ENCODE assay signal across 8 cellular contexts in genomic region chr17:41835800-41836549, GRCh38. TPM values are rescaled to one million over a fixed set of nuclear protein-coding genes. Genes with fewer than 3 reads are reported as not detected.
DNase-seq lines count a peak whose midpoint lies in the region; ATAC-seq and TF ChIP-seq lines count a peak whose summit lies in the region.

Gene NT5C3B, minus strand, starts transcription at chr17:41836232. Its CDS starts 39 bp downstream, at chr17:41836193.

- no peaks in the 10 kb centered on the region for H3K9me3 ChIP-seq in Loucy (ENCODE audit: insufficient read depth, low read depth, low read length)

- ATAC-seq in GM19035 (IDR thresholded peaks at IDR 0.05; ENCODE audit: unreplicated experiment) = peak; percentile 72
- ATAC-seq in left colon = peak; percentile 95

- no peak within 1 kb of the TSS for H3K27ac ChIP-seq in ACC112 (ENCODE audit: low read depth, low read length)

- H3K4me1 ChIP-seq in ACC112 (ENCODE audit: control insufficient read depth, insufficient read depth, low read length, unreplicated experiment) (no peaks in the 10 kb centered on the region), Loucy (ENCODE audit: insufficient read depth, low read length, poor library complexity, severe bottlenecking) (peaks cover 8% of the 10 kb centered on the region)

- intact Hi-C loops in left colon (cut with DNase I, micrococcal nuclease) = no loop called here

- H4K20me1 ChIP-seq in Loucy (ENCODE audit: insufficient read depth, low read length, poor library complexity, severe bottlenecking) = no peaks in the 10 kb centered on the region

- peak within 1 kb of the TSS; percentile 84 for H3K4me2 ChIP-seq in Loucy (ENCODE audit: low read depth, low read length, poor library complexity, severe bottlenecking)

- no peak for TF ChIP-seq CTCF in Loucy (conservative IDR thresholded peaks at IDR 0.05; ENCODE audit: low read length)

- H3K4me3 ChIP-seq in ACC112 (ENCODE audit: low read depth, low read length) (peak within 1 kb of the TSS; percentile 91), Loucy (ENCODE audit: low read length, poor library complexity, severe bottlenecking) (peak within 1 kb of the TSS; percentile 82)

- no peaks in the 10 kb centered on the region for H3K79me2 ChIP-seq in ACC112 (ENCODE audit: control insufficient read depth, insufficient read depth, low read length, unreplicated experiment)
- H3K79me2 ChIP-seq in Loucy (ENCODE audit: insufficient read depth, low read length) = peaks cover 10% of the 10 kb centered on the region; the same call in 1 of the 2 replicates

- peak within 1 kb of the TSS; percentile 85 for H2AFZ ChIP-seq in ACC112 (ENCODE audit: low read length, unreplicated experiment)
- H2AFZ ChIP-seq in Loucy (ENCODE audit: low read length) = peak within 1 kb of the TSS; percentile 99

- H3K9ac ChIP-seq in Loucy (ENCODE audit: low read depth, low read length, poor library complexity, severe bottlenecking) = peak within 1 kb of the TSS; percentile 83

- DNase-seq in activated CD4-positive, CD25-positive, alpha-beta regulatory T cell treated with anti-CD3 and anti-CD28 coated beads, Interleukin-2, amount 50 U/mL, for 16 hours (ENCODE audit: low read depth, low spot score) = peak; percentile 21
- DNase-seq in cerebellum (ENCODE audit: low spot score) = peak; percentile 88
- peak; percentile 35 to 59 for DNase-seq in left colon
- DNase-seq in stimulated activated CD4-positive, alpha-beta T cell treated with anti-CD3 and anti-CD28 coated beads, Interleukin-1b, Interleukin-23, amount 100 ng/mL, for 24 hours (ENCODE audit: low read depth in 4 of 4, low spot score in 1 of 4) = peak; percentile 6 to 51 (median 38)
- DNase-seq in NCI-H2107 (lab: John Stamatoyannopoulos, UW) = no peak

- no peaks in the 10 kb centered on the region for H3K36me3 ChIP-seq in ACC112 (ENCODE audit: insufficient read depth, low read length)
- H3K36me3 ChIP-seq in Loucy (ENCODE audit: insufficient read depth, low read length) = no peaks in the 10 kb centered on the region

- no peaks in the 10 kb centered on the region for H3K9me2 ChIP-seq in Loucy (replicated peaks; ENCODE audit: low read depth, low read length)

- no peaks in the 10 kb centered on the region for H3K27me3 ChIP-seq in ACC112 (ENCODE audit: insufficient read depth, low read length)
- no peaks in the 10 kb centered on the region for H3K27me3 ChIP-seq in Loucy (ENCODE audit: insufficient read depth, low read length, poor library complexity, severe bottlenecking)

- no peaks in the 10 kb centered on the region for H3F3A ChIP-seq in Loucy (ENCODE audit: low read depth)

RNA-seq across cellular contexts. Expression of gene NT5C3B, which starts in this region (rescaled TPM):
- total RNA-seq in cerebellum (74.9 TPM), left colon (10 to 100 TPM; 16.0 to 18.8 TPM)
